ENCODE assay signal across 14 cellular contexts in the genomic region with DNA sequence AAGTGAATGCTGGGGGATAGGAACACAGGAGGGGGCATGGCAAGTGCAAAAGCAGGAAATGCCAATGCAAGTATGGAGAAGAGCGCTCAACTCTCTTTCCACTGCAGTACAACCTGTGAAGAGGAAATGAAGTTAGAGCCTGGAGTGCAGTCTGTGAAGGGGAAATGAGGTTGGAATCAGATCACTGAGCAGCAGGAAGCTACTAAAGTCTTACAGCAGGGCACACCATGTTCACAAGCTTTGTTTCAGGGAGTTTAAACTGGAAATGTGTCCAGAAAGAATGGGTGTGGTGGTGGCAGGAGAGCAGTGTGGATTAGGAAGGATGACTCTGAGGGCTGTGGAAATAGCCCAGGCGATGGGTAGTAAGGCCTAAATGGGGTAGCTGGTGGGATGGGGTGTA. TPM values are rescaled to one million over a fixed set of nuclear protein-coding genes. Genes with fewer than 3 reads are reported as not detected.
DNase-seq lines count a peak whose midpoint lies in the region; TF ChIP-seq lines count a peak whose summit lies in the region.
"Had no signal": no experiment of that assay in that cellular context is flagged by ENCODE, and none has a peak within 500 bp of the region (broad histone marks: within the 10 kb centered on the region; RNA-seq: fewer than 3 reads in every experiment).

No MANE protein-coding gene starts in this region.

- no peak for TF ChIP-seq EP300 in transverse colon (IDR thresholded peaks at IDR 0.05; ENCODE audit: low read depth)

- H3K27me3 Mint-ChIP-seq in endothelial cell (ENCODE audit: unreplicated experiment) (peaks cover 2% of the 10 kb centered on the region), nephron progenitor cell (ENCODE audit: low read depth, poor library complexity) (peaks cover 26% of the 10 kb centered on the region)

- H3K27ac ChIP-seq in transverse colon: peak overlapping the region in 3 of 4 donors; percentile 9 to 38 (median 34)

- WGBS in transverse colon (ENCODE audit: low coverage in 1 of 2), 2 donors: 71 to 91% methylated on average over 1 to 2 of the region's 2 CpGs

- H3K4me3 ChIP-seq in transverse colon: no peak overlapping the region

- no peaks in the 10 kb centered on the region for H3K9me3 Mint-ChIP-seq in endothelial cell (ENCODE audit: unreplicated experiment)
- no peaks in the 10 kb centered on the region for H3K9me3 Mint-ChIP-seq in nephron progenitor cell
- H3K9me3 Mint-ChIP-seq: CD4-positive, alpha-beta memory T cell; effector memory CD8-positive, alpha-beta T cell had no signal

- H3K9me3 ChIP-seq in transverse colon: no peaks in the 10 kb centered on the region

- H3K4me1 ChIP-seq in transverse colon: peaks cover 0 to 7% (median 0%) of the 10 kb centered on the region in 4 donors

- in situ Hi-C loops in transverse colon (cut with MboI; ENCODE audit: low pct_ligation_motif_present in 1 of 4, low pct_unique_long_range_greater_than_20kb in 1 of 4, low sequenced_read_pairs in 3 of 4): no loop called here

- H3K27ac Mint-ChIP-seq in endothelial cell (ENCODE audit: unreplicated experiment) (peak overlapping the region; percentile 10), nephron progenitor cell (no peak overlapping the region)
- H3K27ac Mint-ChIP-seq: CD4-positive, alpha-beta memory T cell; progenitor cell of endocrine pancreas had no signal

- H3K27me3 ChIP-seq in transverse colon: no peaks in the 10 kb centered on the region

- no peak overlapping the region for H3K4me3 Mint-ChIP-seq in endothelial cell (ENCODE audit: unreplicated experiment)
- no peak overlapping the region for H3K4me3 Mint-ChIP-seq in nephron progenitor cell
- H3K4me3 Mint-ChIP-seq: CD4-positive, alpha-beta memory T cell; effector memory CD8-positive, alpha-beta T cell had no signal

- peaks cover 4% of the 10 kb centered on the region for H3K36me3 Mint-ChIP-seq in endothelial cell (ENCODE audit: low read depth, unreplicated experiment)
- H3K36me3 Mint-ChIP-seq in nephron progenitor cell (ENCODE audit: low read depth): no peaks in the 10 kb centered on the region
- H3K36me3 Mint-ChIP-seq: CD4-positive, alpha-beta memory T cell had no signal

- H3K36me3 ChIP-seq in transverse colon: peaks cover 0 to 8% (median 2%) of the 10 kb centered on the region in 4 donors

- intact Hi-C loops in transverse colon (cut with DNase I; ENCODE audit: low total_unique reads): no loop called here

- no peak for TF ChIP-seq POLR2A in transverse colon (IDR thresholded peaks at IDR 0.05)

- peaks cover 7% of the 10 kb centered on the region for H3K4me1 Mint-ChIP-seq in endothelial cell (ENCODE audit: unreplicated experiment)
- H3K4me1 Mint-ChIP-seq in nephron progenitor cell: no peaks in the 10 kb centered on the region
- H3K4me1 Mint-ChIP-seq: CD4-positive, alpha-beta memory T cell had no signal

- TF ChIP-seq CTCF in endothelial cell (IDR thresholded peaks at IDR 0.05; ENCODE audit: unreplicated experiment): no peak
- TF ChIP-seq CTCF in transverse colon (IDR thresholded peaks at IDR 0.05): no peak
- no peak for TF ChIP-seq CTCF in nephron progenitor cell (IDR thresholded peaks at IDR 0.05)

- peak; percentile 2 for DNase-seq in MV-4-11 (lab: John Stamatoyannopoulos, UW)
- no peak for DNase-seq in endothelial cell (ENCODE audit: low spot score)
- DNase-seq in lung microvascular endothelial cell (ENCODE audit: low read depth in 2 of 2): peak; percentile 59 to 92
- DNase-seq in transverse colon: no peak
- DNase-seq in nephron progenitor cell: no peak
- no peak for DNase-seq in D341Med (ENCODE audit: low spot score)
- DNase-seq in UCSD-AML1 (lab: John Stamatoyannopoulos, UW; ENCODE audit: unreplicated experiment): no peak
- DNase-seq: anterior cingulate cortex; CD4-positive, alpha-beta memory T cell; effector memory CD8-positive, alpha-beta T cell; glutamatergic neuron; midbrain; stimulated activated CD4-positive, alpha-beta T cell treated with anti-CD3 and anti-CD28 coated beads, Interleukin-2, amount 100 ng/mL, for 24 hours had no signal

RNA-seq across cellular contexts. Expression of gene ARHGEF37, which starts 15.4 kb away (rescaled TPM):
- 4.5 TPM for total RNA-seq in endothelial cell (ENCODE audit: unreplicated experiment)
- 9.8 and 16.1 TPM in 2 replicates for total RNA-seq in lung microvascular endothelial cell
- total RNA-seq in transverse colon: 10 to 100 TPM; 14.2 to 27.5 (median 21.7) TPM

RNA-seq across cellular contexts. Expression of gene CSNK1A1, which starts 45.5 kb away (rescaled TPM):
- total RNA-seq in endothelial cell (ENCODE audit: unreplicated experiment) (242 TPM), lung microvascular endothelial cell (290 and 294 TPM in 2 replicates), transverse colon (100 to 1,000 TPM; 159 to 260 (median 184) TPM)

Comparison
In these comparisons a context has a peak if more than half of its experiments do, and no peak if none do; other contexts are left out.
1. DNase-seq: peak in MV-4-11 (single experiment) and lung microvascular endothelial cell (2 of 2); none in endothelial cell (single experiment), transverse colon (single experiment), nephron progenitor cell (single experiment), D341Med (single experiment) and UCSD-AML1 (single experiment).